Comparison of ENCODE assay signal across 10 cellular contexts in genomic region chr9:33797837-33798236, GRCh38. TPM values are rescaled to one million over a fixed set of nuclear protein-coding genes. Genes with fewer than 3 reads are reported as not detected.
"Had no signal": no experiment of that assay in that cellular context is flagged by ENCODE, and none has a peak within 500 bp of the region (broad histone marks: within the 10 kb centered on the region; RNA-seq: fewer than 3 reads in every experiment).

No MANE protein-coding gene starts in this region.

- H3K9me3 Mint-ChIP-seq: HFFc6 had no signal

- H3K27ac ChIP-seq: GM23248, HL-60 had no signal

- DNase-seq: GM23248, GOT3, H7, HFFc6 had no signal

- H3K36me3 ChIP-seq: HAP-1 had no signal

- H3K27ac Mint-ChIP-seq: HFFc6, IgD-negative memory B cell had no signal

- H3K4me3 ChIP-seq: GM23248, HAP-1 had no signal

- H3K4me1 Mint-ChIP-seq: IgD-negative memory B cell had no signal

- H3K9ac ChIP-seq: GM23248 had no signal

- H2AFZ ChIP-seq: GM23248 had no signal

- H3K9me3 ChIP-seq: HAP-1 had no signal

- H3K4me3 Mint-ChIP-seq: HFFc6, IgD-negative memory B cell had no signal

- ATAC-seq: HCT116, HepG2 had no signal

- H3K4me1 ChIP-seq: HAP-1 had no signal

RNA-seq across cellular contexts. Expression of gene PRSS3, which starts 2.5 kb away (rescaled TPM):
- total RNA-seq: H4, H7, HepG2 had no signal
- polyA plus RNA-seq: HepG2, IgD-negative memory B cell had no signal
